24 cellular contexts compared by ENCODE assay signal in the genomic region with DNA sequence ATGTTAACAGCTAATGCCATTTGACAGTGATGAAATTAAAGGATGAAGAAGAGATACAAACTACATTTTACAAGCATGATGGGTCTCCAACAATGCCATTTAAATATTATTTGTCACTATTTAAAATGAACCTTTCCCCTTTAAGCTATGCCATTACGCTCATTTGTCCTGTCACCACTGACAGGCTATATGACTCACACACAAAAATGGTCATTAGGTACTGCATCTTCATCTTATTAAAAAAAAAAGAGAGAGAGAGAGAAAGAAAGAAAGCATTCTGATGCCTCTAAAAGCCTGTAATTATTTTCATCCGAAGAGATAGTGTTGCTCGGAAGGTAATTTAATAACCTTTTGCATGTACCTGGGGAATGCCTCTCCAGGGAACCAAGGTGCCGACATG.
"Had no signal": no experiment of that assay in that cellular context is flagged by ENCODE, and none has a peak within 500 bp of the region (broad histone marks: within the 10 kb centered on the region; RNA-seq: fewer than 3 reads in every experiment).

No MANE protein-coding gene starts in this region.

- H3K9me3 Mint-ChIP-seq: activated CD4-positive, alpha-beta T cell treated with anti-CD3 and anti-CD28 coated beads, Interleukin-2, amount 10 ng/mL, durations not matched to agents 24 days and 14 days; activated CD8-positive, alpha-beta T cell treated with anti-CD3 and anti-CD28 coated beads for 36 hours; activated naive CD4-positive, alpha-beta T cell treated with anti-CD3 and anti-CD28 coated beads, Interleukin-2, amount 10 ng/mL, durations not matched to agents 7 days and 5 days; activated naive CD8-positive, alpha-beta T cell treated with anti-CD3 and anti-CD28 coated beads, Interleukin-2, amount 50 U/mL, for 24 hours; immature natural killer cell had no signal

- H3K27ac ChIP-seq: heart right ventricle, left ventricle myocardium inferior, prostate gland, right atrium auricular region, tibial artery, vagina had no signal

- H3K4me3 Mint-ChIP-seq: activated CD4-positive, alpha-beta T cell treated with anti-CD3 and anti-CD28 coated beads, Interleukin-2, amount 10 ng/mL, durations not matched to agents 24 days and 14 days; activated CD8-positive, alpha-beta T cell treated with anti-CD3 and anti-CD28 coated beads for 36 hours; activated naive CD4-positive, alpha-beta T cell treated with anti-CD3 and anti-CD28 coated beads, Interleukin-2, amount 10 ng/mL, durations not matched to agents 7 days and 5 days; activated naive CD8-positive, alpha-beta T cell treated with anti-CD3 and anti-CD28 coated beads, Interleukin-2, amount 50 U/mL, for 24 hours; activated T-cell treated with anti-CD3 and anti-CD28 coated beads, Interleukin-2, amount 50 U/mL, for 24 hours; immature natural killer cell; neural crest cell had no signal

- H3K9me3 ChIP-seq: heart right ventricle, left ventricle myocardium inferior, prostate gland, right atrium auricular region, tibial artery, vagina had no signal

- ATAC-seq: activated CD8-positive, alpha-beta T cell treated with anti-CD3 and anti-CD28 coated beads for 36 hours; activated naive CD8-positive, alpha-beta T cell treated with anti-CD3 and anti-CD28 coated beads, Interleukin-2, amount 50 U/mL, for 24 hours; heart right ventricle had no signal

- H3K4me1 ChIP-seq: heart right ventricle, left ventricle myocardium inferior, prostate gland, right atrium auricular region, tibial artery, vagina had no signal

- H3K27me3 Mint-ChIP-seq: activated CD4-positive, alpha-beta T cell treated with anti-CD3 and anti-CD28 coated beads, Interleukin-2, amount 10 ng/mL, durations not matched to agents 24 days and 14 days; activated CD8-positive, alpha-beta T cell treated with anti-CD3 and anti-CD28 coated beads for 36 hours; activated naive CD4-positive, alpha-beta T cell treated with anti-CD3 and anti-CD28 coated beads, Interleukin-2, amount 10 ng/mL, durations not matched to agents 7 days and 5 days; activated naive CD8-positive, alpha-beta T cell treated with anti-CD3 and anti-CD28 coated beads, Interleukin-2, amount 50 U/mL, for 24 hours; activated T-cell treated with anti-CD3 and anti-CD28 coated beads, Interleukin-2, amount 50 U/mL, for 24 hours had no signal

- H3K27me3 ChIP-seq: heart right ventricle, right atrium auricular region, tibial artery, vagina had no signal

- H3K4me1 Mint-ChIP-seq: activated CD4-positive, alpha-beta T cell treated with anti-CD3 and anti-CD28 coated beads, Interleukin-2, amount 10 ng/mL, durations not matched to agents 24 days and 14 days; activated naive CD4-positive, alpha-beta T cell treated with anti-CD3 and anti-CD28 coated beads, Interleukin-2, amount 10 ng/mL, durations not matched to agents 7 days and 5 days; neural crest cell had no signal

- H3K36me3 ChIP-seq: heart right ventricle, left ventricle myocardium inferior, prostate gland, right atrium auricular region, tibial artery, vagina had no signal

- DNase-seq: activated CD4-positive, alpha-beta T cell treated with anti-CD3 and anti-CD28 coated beads, Interleukin-2, amount 10 ng/mL, durations not matched to agents 24 days and 14 days; activated CD8-positive, alpha-beta T cell treated with anti-CD3 and anti-CD28 coated beads for 36 hours; activated naive CD4-positive, alpha-beta T cell treated with anti-CD3 and anti-CD28 coated beads, Interleukin-2, amount 10 ng/mL, durations not matched to agents 7 days and 5 days; activated naive CD8-positive, alpha-beta T cell treated with anti-CD3 and anti-CD28 coated beads, Interleukin-2, amount 50 U/mL, for 24 hours; activated T-cell treated with anti-CD3 and anti-CD28 coated beads, Interleukin-2, amount 50 U/mL, for 24 hours; aorta; cerebellar nuclear complex; cortex of kidney; effector CD4-positive, alpha-beta T cell; heart right ventricle; immature natural killer cell; kidney glomerular epithelial cell; left ventricle myocardium inferior; mammary epithelial cell; stimulated activated CD4-positive, alpha-beta T cell treated with anti-CD3 and anti-CD28 coated beads, Interleukin-12 subunit alpha, Interleukin-12 subunit beta, amount 100 ng/mL, for 4 hours; stimulated activated CD4-positive, alpha-beta T cell treated with anti-CD3 and anti-CD28 coated beads, Interleukin-1b, Interleukin-23, amount 100 ng/mL, for 48 hours; stimulated activated CD8-positive, alpha-beta memory T cell treated with anti-CD3 and anti-CD28 coated beads, Interleukin-4, amount 100 ng/mL, for 48 hours; stimulated activated naive CD4-positive, alpha-beta T cell; T-helper 9 cell; tibial artery had no signal

- H3K27ac Mint-ChIP-seq: activated CD4-positive, alpha-beta T cell treated with anti-CD3 and anti-CD28 coated beads, Interleukin-2, amount 10 ng/mL, durations not matched to agents 24 days and 14 days; activated CD8-positive, alpha-beta T cell treated with anti-CD3 and anti-CD28 coated beads for 36 hours; activated naive CD4-positive, alpha-beta T cell treated with anti-CD3 and anti-CD28 coated beads, Interleukin-2, amount 10 ng/mL, durations not matched to agents 7 days and 5 days; activated naive CD8-positive, alpha-beta T cell treated with anti-CD3 and anti-CD28 coated beads, Interleukin-2, amount 50 U/mL, for 24 hours; activated T-cell treated with anti-CD3 and anti-CD28 coated beads, Interleukin-2, amount 50 U/mL, for 24 hours had no signal

- H3K4me3 ChIP-seq: heart right ventricle, left ventricle myocardium inferior, prostate gland, right atrium auricular region, tibial artery, vagina had no signal
